10 cellular contexts compared by ENCODE assay signal in the genomic region with DNA sequence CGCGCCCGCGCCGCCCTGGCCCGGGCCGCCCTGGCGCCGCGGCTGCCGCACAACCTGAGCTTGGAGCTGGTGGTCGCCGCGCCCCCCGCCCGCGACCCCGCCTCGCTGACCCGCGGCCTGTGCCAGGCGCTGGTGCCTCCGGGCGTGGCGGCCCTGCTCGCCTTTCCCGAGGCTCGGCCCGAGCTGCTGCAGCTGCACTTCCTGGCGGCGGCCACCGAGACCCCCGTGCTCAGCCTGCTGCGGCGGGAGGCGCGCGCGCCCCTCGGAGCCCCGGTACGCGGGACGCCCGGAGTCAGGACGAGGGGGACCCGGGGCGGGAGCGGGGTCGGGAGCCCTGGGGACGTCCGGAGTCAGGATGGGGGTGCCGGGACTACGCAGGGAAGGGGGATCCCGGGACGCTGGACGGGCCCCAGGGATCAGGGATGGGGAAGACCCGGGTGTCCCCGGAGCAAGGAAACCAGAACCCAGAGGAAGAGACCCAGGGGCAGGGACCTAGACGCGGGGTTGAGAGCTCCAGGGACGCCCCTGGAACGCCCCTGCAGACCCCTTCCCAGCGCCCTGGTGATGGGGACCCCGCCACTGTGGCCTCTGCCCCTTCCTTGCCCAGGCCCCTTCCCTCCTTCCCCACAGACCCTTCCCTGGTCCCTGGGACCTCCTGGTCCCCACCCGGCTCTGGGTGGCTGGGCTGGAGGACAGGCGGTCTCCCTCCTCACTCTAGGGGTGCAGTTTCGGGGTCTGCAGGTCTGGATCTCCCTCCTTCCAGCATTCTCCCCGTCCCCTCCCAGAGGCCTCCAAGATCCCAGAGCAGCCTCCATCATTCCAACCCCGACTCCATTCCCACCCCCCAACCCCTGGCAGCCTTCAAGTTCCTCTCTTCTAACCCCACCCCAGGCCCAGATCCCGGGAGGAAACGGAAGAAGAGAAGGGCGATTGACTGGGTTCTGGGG. TPM values are rescaled to one million over a fixed set of nuclear protein-coding genes. Genes with fewer than 3 reads are reported as not detected.
A peak's percentile ranks its signal among the peaks of the same experiment; 100 is the strongest.
DNase-seq lines count a peak whose midpoint lies in the region; ATAC-seq and TF ChIP-seq lines count a peak whose summit lies in the region.
"Had no signal": no experiment of that assay in that cellular context is flagged by ENCODE, and none has a peak within 500 bp of the region (broad histone marks: within the 10 kb centered on the region; RNA-seq: fewer than 3 reads in every experiment).

No MANE protein-coding gene starts in this region.

- in situ Hi-C loops in Panc1 (cut with HindIII; ENCODE audit: low pct_unique_long_range_greater_than_20kb, low sequenced_read_pairs), result no loop called here

- H3K36me3 ChIP-seq in heart left ventricle (no peaks in the 10 kb centered on the region), Panc1 (ENCODE audit: control insufficient read depth, insufficient read depth, low read length) (no peaks in the 10 kb centered on the region), iPS-18a (ENCODE audit: control insufficient read depth, low read depth, low read length) (no peaks in the 10 kb centered on the region), thoracic aorta (no peaks in the 10 kb centered on the region), tibial nerve (peaks cover 0 to under 1% (median 0%) of the 10 kb centered on the region in 3 donors)
- H3K36me3 ChIP-seq: uterus had no signal

- intact Hi-C loops in heart left ventricle (cut with DNase I) (loop anchor here in 2 of 10 donors (1.0 kb wide), 1 partner anchor 80 kb away; no protein-coding TSS in a partner anchor), left ventricle myocardium superior (cut with micrococcal nuclease) (no loop called here), Panc1 (cut with micrococcal nuclease; ENCODE audit: unreplicated experiment) (no loop called here)

- no TSS peak for BruUV-seq in Panc1 (replicated peaks; lab: Mats Ljungman, UMichigan)

- POLR2A ChIA-PET in Panc1 (lab: Charles Lee), result no interaction called here

- WGBS in heart left ventricle, 4 donors, result 3 to 16% (median 6%) methylated on average over 13 to 73 of the region's 73 CpGs
- WGBS in tibial nerve, 2 donors, result 5 to 8% methylated on average over 33 to 50 of the region's 73 CpGs

- H3K9ac ChIP-seq in iPS-18a (ENCODE audit: low read length), result no peak overlapping the region
- H3K9ac ChIP-seq: parathyroid adenoma had no signal

- H3K27me3 ChIP-seq in heart left ventricle, result peaks cover 37 to 73% (median 54%) of the 10 kb centered on the region in 9 donors
- no peaks in the 10 kb centered on the region for H3K27me3 ChIP-seq in Panc1 (ENCODE audit: control insufficient read depth, insufficient read depth, low read length)
- H3K27me3 ChIP-seq in iPS-18a (ENCODE audit: control insufficient read depth, insufficient read depth, low read length), result peaks cover 49% of the 10 kb centered on the region
- H3K27me3 ChIP-seq in thoracic aorta (replicated peaks; ENCODE audit: insufficient read depth), result peaks cover 7% of the 10 kb centered on the region
- H3K27me3 ChIP-seq in tibial nerve, result peaks cover 0 to 71% of the 10 kb centered on the region in 2 donors

- no peak overlapping the region for H3K27ac ChIP-seq in heart left ventricle
- H3K27ac ChIP-seq in Panc1 (ENCODE audit: low read length), result no peak overlapping the region
- H3K27ac ChIP-seq in iPS-18a (ENCODE audit: low read length), result no peak overlapping the region
- H3K27ac ChIP-seq in thoracic aorta, result no peak overlapping the region
- H3K27ac ChIP-seq in tibial nerve, result no peak overlapping the region
- H3K27ac ChIP-seq: parathyroid adenoma, uterus had no signal

- CTCF ChIA-PET in Panc1 (lab: Charles Lee), result interaction anchor here (0.5 to 0.7 kb wide), 2 partner anchors 35 to 176 kb away, joined by 3 read pairs; no protein-coding TSS in a partner anchor

- no peak for TF ChIP-seq POLR2A in heart left ventricle (IDR thresholded peaks at IDR 0.05)
- no peak for TF ChIP-seq POLR2A in tibial nerve (IDR thresholded peaks at IDR 0.05)

- H3K9me3 ChIP-seq in heart left ventricle (no peaks in the 10 kb centered on the region), Panc1 (ENCODE audit: control insufficient read depth, insufficient read depth, low read depth, low read length) (no peaks in the 10 kb centered on the region), iPS-18a (ENCODE audit: control insufficient read depth, low read depth, low read length) (no peaks in the 10 kb centered on the region), thoracic aorta (no peaks in the 10 kb centered on the region), tibial nerve (no peaks in the 10 kb centered on the region)
- H3K9me3 ChIP-seq: uterus had no signal

- TF ChIP-seq EP300 in tibial nerve (IDR thresholded peaks at IDR 0.05), result no peak

- ATAC-seq in heart left ventricle (no peak), left ventricle myocardium superior (no peak), Panc1 (peak; percentile 21; the same call in 1 of the 2 replicates), thoracic aorta (ENCODE audit: insufficient number of reproducible peaks, low FRiP score, low read depth) (no peak), HG03442 (IDR thresholded peaks at IDR 0.05; ENCODE audit: unreplicated experiment) (no peak)

- H3K4me1 ChIP-seq in heart left ventricle, result peaks cover 0 to 29% (median 11%) of the 10 kb centered on the region in 12 donors
- H3K4me1 ChIP-seq in Panc1 (ENCODE audit: control insufficient read depth, insufficient read depth, low read length), result 0 out of 2 replicates have a peak, but pooled peaks cover 3% of the 10 kb centered on the region
- H3K4me1 ChIP-seq in iPS-18a (ENCODE audit: control insufficient read depth, low read depth, low read length), result no peaks in the 10 kb centered on the region
- peaks cover 0 to 3% of the 10 kb centered on the region in 2 donors for H3K4me1 ChIP-seq in thoracic aorta (ENCODE audit: control insufficient read depth in 1 of 2, low read depth in 2 of 2)
- H3K4me1 ChIP-seq in tibial nerve, result peaks cover 0 to 27% (median 18%) of the 10 kb centered on the region in 4 donors

- H3K4me3 ChIP-seq in heart left ventricle (peak overlapping the region in 7 of 12 donors; percentile 3 to 42 (median 15)), Panc1 (ENCODE audit: low read depth in 2 of 2, low read length in 2 of 2) (peak overlapping the region; percentile 30 to 41), iPS-18a (ENCODE audit: low read length) (peak overlapping the region; percentile 17), thoracic aorta (peak overlapping the region; percentile 32), tibial nerve (peak overlapping the region in 1 of 4 donors; percentile 35)
- H3K4me3 ChIP-seq: uterus had no signal

- no peak for DNase-seq in heart left ventricle
- no peak for DNase-seq in left ventricle myocardium superior
- DNase-seq in Panc1 (ENCODE audit: low read depth, low spot score), result no peak
- no peak for DNase-seq in thoracic aorta (ENCODE audit: low spot score)
- DNase-seq in tibial nerve (ENCODE audit: low spot score in 2 of 2), result no peak
- no peak for DNase-seq in stimulated activated CD4-positive, alpha-beta T cell treated with anti-CD3 and anti-CD28 coated beads, Interleukin-1b, Interleukin-23, amount 100 ng/mL, for 48 hours

- no peak for TF ChIP-seq CTCF in heart left ventricle (IDR thresholded peaks at IDR 0.05)
- TF ChIP-seq CTCF in Panc1 (IDR thresholded peaks at IDR 0.05), result no peak
- no peak for TF ChIP-seq CTCF in thoracic aorta (IDR thresholded peaks at IDR 0.05)
- TF ChIP-seq CTCF in tibial nerve (IDR thresholded peaks at IDR 0.05), result no peak

RNA-seq across cellular contexts. Expression of gene GRIN3B, which starts 0.6 kb away (rescaled TPM):
- total RNA-seq in heart left ventricle, result under 1 TPM in 2 of 9 donors, not detected in 7; 0.09 to 0.51 TPM
- under 1 TPM in 1 of 2 donors, not detected in 1; 0.01 TPM for polyA plus RNA-seq in heart left ventricle
- total RNA-seq in left ventricle myocardium superior, result not detected
- total RNA-seq in Panc1 (2021; ENCODE audit: unreplicated experiment), result 4.6 TPM
- 14.8 TPM for polyA plus RNA-seq in Panc1 (2012; ENCODE audit: insufficient read length)
- under 1 TPM in 1 of 2 donors, not detected in 1; 0.14 TPM for total RNA-seq in thoracic aorta
- 1 to 10 TPM in 1 of 4 donors, not detected in 3; 2.4 TPM for total RNA-seq in tibial nerve

RNA-seq across cellular contexts. Expression of gene WDR18, which starts 16.7 kb away (rescaled TPM):
- 10 to 100 TPM; 15.6 to 36.3 (median 19.2) TPM for total RNA-seq in heart left ventricle
- polyA plus RNA-seq in heart left ventricle, result 10 to 100 TPM; 31.9 to 34.5 TPM
- total RNA-seq in left ventricle myocardium superior, result 20.4 TPM
- total RNA-seq in Panc1 (2021; ENCODE audit: unreplicated experiment), result 44.0 TPM
- polyA plus RNA-seq in Panc1 (2012; ENCODE audit: insufficient read length), result 79.2 TPM
- 10 to 100 TPM in 1 of 2 donors, 1 to 10 TPM in 1; 6.8 to 27.6 TPM for total RNA-seq in thoracic aorta
- 10 to 100 TPM; 23.3 to 90.6 (median 52.8) TPM for total RNA-seq in tibial nerve

RNA-seq across cellular contexts. Expression of gene TMEM259, which starts 20.1 kb away (rescaled TPM):
- 100 to 1,000 TPM in 7 of 9 donors, 10 to 100 TPM in 2; 95.1 to 189 (median 112) TPM for total RNA-seq in heart left ventricle
- polyA plus RNA-seq in heart left ventricle, result 100 to 1,000 TPM; 131 to 148 TPM
- total RNA-seq in left ventricle myocardium superior, result 122 TPM
- total RNA-seq in Panc1 (2021; ENCODE audit: unreplicated experiment), result 193 TPM
- 263 TPM for polyA plus RNA-seq in Panc1 (2012; ENCODE audit: insufficient read length)
- total RNA-seq in thoracic aorta, result 100 to 1,000 TPM; 183 to 267 TPM
- total RNA-seq in tibial nerve, result 100 to 1,000 TPM; 229 to 459 (median 325) TPM

RNA-seq across cellular contexts. Expression of gene RNU6-2, which starts 20.5 kb away (rescaled TPM):
- total RNA-seq in heart left ventricle (not detected), left ventricle myocardium superior (not detected), Panc1 (2021; ENCODE audit: unreplicated experiment) (not detected), thoracic aorta (not detected), tibial nerve (not detected)
- polyA plus RNA-seq in heart left ventricle, result not detected
- polyA plus RNA-seq in Panc1 (2012; ENCODE audit: insufficient read length), result not detected
- total RNA-seq: uterus had no signal

RNA-seq across cellular contexts. Expression of gene CNN2, which starts 25.5 kb away (rescaled TPM):
- total RNA-seq in heart left ventricle (10 to 100 TPM; 26.2 to 98.5 (median 61.6) TPM), left ventricle myocardium superior (94.0 TPM), Panc1 (2021; ENCODE audit: unreplicated experiment) (203 TPM), thoracic aorta (100 to 1,000 TPM in 1 of 2 donors, 10 to 100 TPM in 1; 96.9 to 193 TPM), tibial nerve (100 to 1,000 TPM in 1 of 4 donors, 10 to 100 TPM in 3; 69.9 to 122 (median 79.4) TPM)
- polyA plus RNA-seq in heart left ventricle, result 10 to 100 TPM; 43.8 to 45.3 TPM
- polyA plus RNA-seq in Panc1 (2012; ENCODE audit: insufficient read length), result 201 TPM
